Comparison of ENCODE assay signal across 12 cellular contexts in the genomic region with DNA sequence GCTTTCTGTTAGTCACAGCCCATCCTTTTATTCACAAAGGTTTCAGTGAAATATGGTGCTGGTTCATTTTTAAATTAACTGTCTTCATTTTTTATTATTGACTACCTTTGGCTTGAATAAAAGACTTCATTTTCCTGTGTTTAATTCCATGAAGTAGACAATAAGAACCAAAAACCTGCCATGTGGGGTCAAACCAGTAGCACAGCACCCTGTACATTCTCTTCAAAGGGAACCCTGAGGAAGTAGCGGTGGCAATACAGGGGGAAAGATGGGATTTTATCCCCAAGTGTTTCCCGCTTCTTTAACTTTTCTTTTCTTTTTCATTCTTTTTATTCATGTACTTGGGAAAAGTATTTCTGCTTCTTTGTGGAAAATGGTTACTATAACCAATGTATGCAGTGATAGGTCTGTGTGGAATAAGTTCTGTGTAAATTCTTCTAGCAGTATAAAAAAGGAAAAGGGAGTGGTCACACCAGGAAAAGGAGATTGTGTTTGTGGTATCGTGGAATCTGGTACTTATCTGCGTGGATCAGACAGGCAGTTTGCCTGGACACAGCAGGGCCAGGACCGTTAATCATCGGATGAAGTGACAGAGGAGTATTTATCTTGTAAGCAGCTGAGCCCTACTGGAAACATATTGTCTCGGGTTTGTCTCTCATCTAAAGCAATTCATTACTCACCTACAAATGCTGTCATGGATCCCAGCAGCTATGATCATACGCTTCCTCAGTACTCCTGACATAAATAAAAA.
A peak's percentile ranks its signal among the peaks of the same experiment; 100 is the strongest.
DNase-seq lines count a peak whose midpoint lies in the region; ATAC-seq, FAIRE-seq and TF ChIP-seq lines count a peak whose summit lies in the region.
"Had no signal": no experiment of that assay in that cellular context is flagged by ENCODE, and none has a peak within 500 bp of the region (broad histone marks: within the 10 kb centered on the region; RNA-seq: fewer than 3 reads in every experiment).

No MANE protein-coding gene starts in this region.

- H3K27me3 ChIP-seq in WERI-Rb-1 (ENCODE audit: insufficient read depth, low read depth, severe bottlenecking), result no peaks in the 10 kb centered on the region
- H3K27me3 ChIP-seq: heart left ventricle, thyroid gland had no signal

- ATAC-seq in HG02798 (IDR thresholded peaks at IDR 0.05; ENCODE audit: poor library complexity, unreplicated experiment), result no peak
- ATAC-seq in GM18498 (IDR thresholded peaks at IDR 0.05; ENCODE audit: unreplicated experiment), result no peak

- no peaks in the 10 kb centered on the region for H3K9me3 ChIP-seq in WERI-Rb-1 (ENCODE audit: severe bottlenecking)
- H3K9me3 ChIP-seq: heart left ventricle, thyroid gland had no signal

- no peak for DNase-seq in D721Med (ENCODE audit: insufficient read length, low spot score)
- DNase-seq in NCI-H2029 (lab: John Stamatoyannopoulos, UW), result peak; percentile 48
- DNase-seq in WERI-Rb-1, result peak; percentile 78
- DNase-seq in iris pigment epithelial cell (ENCODE audit: low read depth), result peak; percentile 80
- no peak for DNase-seq in GM10248 (ENCODE audit: extremely low spot score)
- no peak for DNase-seq in midbrain (lab: John Stamatoyannopoulos, UW)
- DNase-seq: heart left ventricle, thyroid gland had no signal

- no peak overlapping the region for H3K4me3 ChIP-seq in WERI-Rb-1 (ENCODE audit: low read depth, low read length)
- H3K4me3 ChIP-seq: heart left ventricle, thyroid gland had no signal

- POLR2A ChIA-PET in GM10248 (lab: Yijun Ruan, JAX), result no interaction called here

- H3K27ac ChIP-seq in WERI-Rb-1, result no peak overlapping the region
- H3K27ac ChIP-seq: C4-2B, heart left ventricle had no signal

- peak; percentile 97 for FAIRE-seq in D721Med (lab: Jason Lieb, UNC)
- FAIRE-seq: RCC 7860 had no signal

- TF ChIP-seq CTCF in D721Med (IDR thresholded peaks at IDR 0.05; ENCODE audit: insufficient read depth, missing control alignments) (no peak), WERI-Rb-1 (IDR thresholded peaks at IDR 0.05; ENCODE audit: low read depth, low read length) (no peak), GM10248 (IDR thresholded peaks at IDR 0.05; ENCODE audit: control extremely low read depth, extremely low read depth, low read depth, missing control alignments) (no peak)

- CTCF ChIA-PET in GM10248 (lab: Yijun Ruan, JAX), result interaction anchor here (1.3 kb wide), 1 partner anchor 21 kb away, joined by 3 read pairs; no protein-coding TSS in a partner anchor

- no peaks in the 10 kb centered on the region for H3K36me3 ChIP-seq in WERI-Rb-1
- H3K36me3 ChIP-seq: thyroid gland had no signal

Comparison
In these comparisons a context has a peak if more than half of its experiments do, and no peak if none do; other contexts are left out.
1. DNase-seq: peak in NCI-H2029 (single experiment), WERI-Rb-1 (single experiment) and iris pigment epithelial cell (single experiment); none in D721Med (single experiment), GM10248 (single experiment) and midbrain (single experiment).